In the genomic region with DNA sequence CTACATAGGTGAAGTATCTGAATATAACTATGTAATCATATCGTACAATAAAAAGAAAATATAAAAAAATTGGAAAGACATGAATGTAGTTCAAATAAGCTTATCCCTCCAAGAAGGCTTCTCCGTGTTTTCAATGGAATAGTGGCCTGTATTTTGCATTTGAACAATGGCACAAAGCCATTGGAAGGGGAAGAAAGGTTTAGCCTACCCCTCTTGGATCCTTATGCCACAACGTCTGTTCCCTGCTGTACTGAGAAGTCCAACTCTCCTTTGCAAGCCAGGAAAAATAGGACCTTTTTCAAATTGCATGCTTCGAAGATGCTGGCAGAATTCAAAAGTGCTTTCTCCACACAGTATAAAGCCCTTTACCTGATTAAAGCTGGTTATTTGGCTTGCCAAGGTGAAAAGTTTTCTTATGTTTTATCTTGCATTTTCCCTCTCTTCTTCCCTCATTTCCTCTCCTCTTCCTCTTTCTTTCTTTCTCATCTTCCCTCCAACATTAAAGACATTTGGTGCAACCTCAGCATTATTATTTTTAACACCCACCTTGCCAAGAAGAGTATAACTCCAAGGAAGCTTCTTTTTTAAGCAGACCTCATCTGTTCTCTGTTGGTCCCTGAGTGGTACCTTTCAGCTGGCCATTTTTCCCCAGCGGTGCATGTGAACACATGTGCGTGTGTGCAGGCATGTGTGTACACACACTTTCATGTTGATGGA, we compare ENCODE assay signal across 24 cellular contexts.
"Had no signal": no experiment of that assay in that cellular context is flagged by ENCODE, and none has a peak within 500 bp of the region (broad histone marks: within the 10 kb centered on the region; RNA-seq: fewer than 3 reads in every experiment).

No MANE protein-coding gene starts in this region.

- ATAC-seq: Panc1, PC-3, Right ventricle myocardium inferior, SK-N-SH treated with all-trans-retinoic acid at 6 μM for 48 hours had no signal

- H3K27me3 ChIP-seq: MG63, SJCRH30 had no signal

- H3K36me3 ChIP-seq: MG63, SJCRH30 had no signal

- DNase-seq: Karpas-422, KG1, MG63, NCI-H1092, NCI-H1105 treated with DMSO at 0.1 percent for 48 hours, NCI-H1417 treated with DMSO at 0.1 percent for 48 hours, NCI-H146, NCI-H187, NCI-H2029, NCI-H2081 treated with DMSO at 0.1 percent for 48 hours, NCI-H2171, NCI-H226, NCI-H446, NCI-H510A, NCI-H524 treated with DMSO at 0.1 percent for 48 hours, NCI-H69, NCI-H774, PC-3, SHP77 treated with DMSO at 0.1 percent for 48 hours, SJCRH30, T-helper 1 cell had no signal

- H3K27ac ChIP-seq: SJCRH30 had no signal

- H3K9me3 ChIP-seq: MG63, SJCRH30 had no signal

- H3K4me1 ChIP-seq: SJCRH30 had no signal

- H3K4me3 ChIP-seq: MG63, SJCRH30 had no signal
